In genomic region chr14:72792051-72792788, GRCh38 we compare ENCODE assay signal across 14 cellular contexts.
DNase-seq lines count a peak whose midpoint lies in the region; ATAC-seq and TF ChIP-seq lines count a peak whose summit lies in the region.
"Had no signal": no experiment of that assay in that cellular context is flagged by ENCODE, and none has a peak within 500 bp of the region (broad histone marks: within the 10 kb centered on the region; RNA-seq: fewer than 3 reads in every experiment).

No MANE protein-coding gene starts in this region.

- H3K36me3 ChIP-seq in mesodermal cell (ENCODE audit: control insufficient read depth, insufficient read depth, low read length) (no peaks in the 10 kb centered on the region), smooth muscle cell (ENCODE audit: low read depth) (no peaks in the 10 kb centered on the region)
- H3K36me3 ChIP-seq: BLaER1 treated with 17β-estradiol and CSF1 and Interleukin-3, amounts not matched to agents 10 nM and 100 nM had no signal

- H3K4me1 ChIP-seq in mesodermal cell (ENCODE audit: control insufficient read depth, insufficient read depth, low read length, poor library complexity, severe bottlenecking): peaks cover 25% of the 10 kb centered on the region
- no peaks in the 10 kb centered on the region for H3K4me1 ChIP-seq in smooth muscle cell (ENCODE audit: low read depth)

- no peaks in the 10 kb centered on the region for H3K9me3 ChIP-seq in mesodermal cell (ENCODE audit: control insufficient read depth, low read length)
- no peaks in the 10 kb centered on the region for H3K9me3 ChIP-seq in smooth muscle cell (replicated peaks; ENCODE audit: low read depth)
- H3K9me3 ChIP-seq: BLaER1 treated with 17β-estradiol and CSF1 and Interleukin-3, amounts not matched to agents 10 nM and 100 nM had no signal

- peaks cover 15% of the 10 kb centered on the region for H3K4me1 Mint-ChIP-seq in stimulated activated effector memory CD8-positive, alpha-beta T cell treated with anti-CD3 and anti-CD28 coated beads, Interleukin-12 subunit alpha, Interleukin-12 subunit beta, amount 100 ng/mL, for 72 hours

- H3K4me3 Mint-ChIP-seq in stimulated activated effector memory CD8-positive, alpha-beta T cell treated with anti-CD3 and anti-CD28 coated beads, Interleukin-12 subunit alpha, Interleukin-12 subunit beta, amount 100 ng/mL, for 72 hours: no peak overlapping the region
- H3K4me3 Mint-ChIP-seq: stimulated activated naive CD8-positive, alpha-beta T cell treated with anti-CD3 and anti-CD28 coated beads, Interleukin-15, Interleukin-2, amounts not matched to agents 100 ng/mL and 50 ng/mL, for 24 hours; WTC11 had no signal

- H3K27me3 ChIP-seq in smooth muscle cell (ENCODE audit: low read depth): no peaks in the 10 kb centered on the region
- H3K27me3 ChIP-seq: BLaER1 treated with 17β-estradiol and CSF1 and Interleukin-3, amounts not matched to agents 10 nM and 100 nM had no signal

- H3K4me3 ChIP-seq in mesodermal cell (ENCODE audit: extremely low read depth, insufficient read depth, low read length, poor library complexity, severe bottlenecking) (no peak overlapping the region), smooth muscle cell (no peak overlapping the region)
- H3K4me3 ChIP-seq: BLaER1 treated with 17β-estradiol and CSF1 and Interleukin-3, amounts not matched to agents 10 nM and 100 nM had no signal

- DNase-seq in Right ventricle myocardium inferior (ENCODE audit: missing footprints): no peak
- DNase-seq in smooth muscle cell (lab: John Stamatoyannopoulos, UW; ENCODE audit: unreplicated experiment): no peak
- DNase-seq in stimulated activated effector memory CD8-positive, alpha-beta T cell treated with anti-CD3 and anti-CD28 coated beads, Interleukin-12 subunit alpha, Interleukin-12 subunit beta, amount 100 ng/mL, for 72 hours (ENCODE audit: low spot score in 2 of 2): no peak
- DNase-seq in activated T-cell treated with anti-CD3 and anti-CD28 coated beads for 4 hours: no peak
- no peak for DNase-seq in HPDE6-E6E7 (ENCODE audit: extremely low spot score)
- DNase-seq: NCI-H2029 treated with DMSO at 0.1 percent for 48 hours; stimulated activated CD4-positive, alpha-beta T cell treated with anti-CD3 and anti-CD28 coated beads, Interleukin-2, amount 100 ng/mL, for 48 hours had no signal

- no peaks in the 10 kb centered on the region for H3F3A ChIP-seq in smooth muscle cell (ENCODE audit: low read depth)

- no peak overlapping the region for H2AFZ ChIP-seq in smooth muscle cell (ENCODE audit: low read depth)

- no peaks in the 10 kb centered on the region for H3K9me3 Mint-ChIP-seq in stimulated activated effector memory CD8-positive, alpha-beta T cell treated with anti-CD3 and anti-CD28 coated beads, Interleukin-12 subunit alpha, Interleukin-12 subunit beta, amount 100 ng/mL, for 72 hours
- H3K9me3 Mint-ChIP-seq: stimulated activated naive CD8-positive, alpha-beta T cell treated with anti-CD3 and anti-CD28 coated beads, Interleukin-15, Interleukin-2, amounts not matched to agents 100 ng/mL and 50 ng/mL, for 24 hours; WTC11 had no signal

- no peak for TF ChIP-seq CTCF in smooth muscle cell (IDR thresholded peaks at IDR 0.05; ENCODE audit: borderline replicate concordance, insufficient read depth, poor library complexity, severe bottlenecking)

- H3K79me2 ChIP-seq in smooth muscle cell (ENCODE audit: low read depth): no peaks in the 10 kb centered on the region

- peaks cover 11% of the 10 kb centered on the region for H4K20me1 ChIP-seq in smooth muscle cell (ENCODE audit: low read depth)
- H4K20me1 ChIP-seq: BLaER1 treated with 17β-estradiol and CSF1 and Interleukin-3, amounts not matched to agents 10 nM and 100 nM had no signal

- H3K27ac ChIP-seq in angular gyrus (ENCODE audit: low read depth, low read length): peak overlapping the region; percentile 72
- H3K27ac ChIP-seq in mesodermal cell (ENCODE audit: low read depth, low read length, severe bottlenecking): peak overlapping the region; percentile 39
- no peak overlapping the region for H3K27ac ChIP-seq in smooth muscle cell (ENCODE audit: low read depth)
- H3K27ac ChIP-seq: BLaER1 treated with 17β-estradiol and CSF1 and Interleukin-3, amounts not matched to agents 10 nM and 100 nM had no signal

- no peaks in the 10 kb centered on the region for H3K36me3 Mint-ChIP-seq in stimulated activated effector memory CD8-positive, alpha-beta T cell treated with anti-CD3 and anti-CD28 coated beads, Interleukin-12 subunit alpha, Interleukin-12 subunit beta, amount 100 ng/mL, for 72 hours
- H3K36me3 Mint-ChIP-seq: WTC11 had no signal

- no peak overlapping the region for H3K9ac ChIP-seq in smooth muscle cell (ENCODE audit: low read depth)
- H3K9ac ChIP-seq: BLaER1 treated with 17β-estradiol and CSF1 and Interleukin-3, amounts not matched to agents 10 nM and 100 nM had no signal

- 67 to 71% methylated on average over 8 to 11 of the region's 16 CpGs for WGBS in mesodermal cell (ENCODE audit: insufficient coverage in 2 of 2), 2 experiments
- 64% methylated on average over 14 of the region's 16 CpGs for WGBS in smooth muscle cell (ENCODE audit: low lambda C conversion rate)

- peak; percentile 92 for ATAC-seq in Right ventricle myocardium inferior
- no peak for ATAC-seq in stimulated activated effector memory CD8-positive, alpha-beta T cell treated with anti-CD3 and anti-CD28 coated beads, Interleukin-12 subunit alpha, Interleukin-12 subunit beta, amount 100 ng/mL, for 72 hours
- ATAC-seq in HG03565 (IDR thresholded peaks at IDR 0.05; ENCODE audit: unreplicated experiment): no peak
- ATAC-seq: SK-N-SH treated with all-trans-retinoic acid at 6 μM for 48 hours, WTC11 had no signal

- H3K4me2 ChIP-seq in smooth muscle cell: peak overlapping the region; percentile 24

- intact Hi-C loops in Right ventricle myocardium inferior (cut with DNase I): loop anchor here (5.0 kb wide), 1 partner anchor 75 kb away; no protein-coding TSS in a partner anchor

- no peak overlapping the region for H3K27ac Mint-ChIP-seq in stimulated activated effector memory CD8-positive, alpha-beta T cell treated with anti-CD3 and anti-CD28 coated beads, Interleukin-12 subunit alpha, Interleukin-12 subunit beta, amount 100 ng/mL, for 72 hours
- H3K27ac Mint-ChIP-seq: stimulated activated naive CD8-positive, alpha-beta T cell treated with anti-CD3 and anti-CD28 coated beads, Interleukin-15, Interleukin-2, amounts not matched to agents 100 ng/mL and 50 ng/mL, for 24 hours; WTC11 had no signal
